4 cellular contexts compared by ENCODE assay signal in genomic region chr12:8233935-8234495, GRCh38. TPM values are rescaled to one million over a fixed set of nuclear protein-coding genes. Genes with fewer than 3 reads are reported as not detected.
"Had no signal": no experiment of that assay in that cellular context is flagged by ENCODE, and none has a peak within 500 bp of the region (broad histone marks: within the 10 kb centered on the region; RNA-seq: fewer than 3 reads in every experiment).

No MANE protein-coding gene starts in this region.

RNA-seq across cellular contexts. Expression of gene FAM90A1, which starts 6.6 kb away (rescaled TPM):
- total RNA-seq: H1, HepG2, HT1080 had no signal
- polyA plus RNA-seq: GM23338, HepG2 had no signal
